ENCODE assay signal across 8 cellular contexts in the genomic region with DNA sequence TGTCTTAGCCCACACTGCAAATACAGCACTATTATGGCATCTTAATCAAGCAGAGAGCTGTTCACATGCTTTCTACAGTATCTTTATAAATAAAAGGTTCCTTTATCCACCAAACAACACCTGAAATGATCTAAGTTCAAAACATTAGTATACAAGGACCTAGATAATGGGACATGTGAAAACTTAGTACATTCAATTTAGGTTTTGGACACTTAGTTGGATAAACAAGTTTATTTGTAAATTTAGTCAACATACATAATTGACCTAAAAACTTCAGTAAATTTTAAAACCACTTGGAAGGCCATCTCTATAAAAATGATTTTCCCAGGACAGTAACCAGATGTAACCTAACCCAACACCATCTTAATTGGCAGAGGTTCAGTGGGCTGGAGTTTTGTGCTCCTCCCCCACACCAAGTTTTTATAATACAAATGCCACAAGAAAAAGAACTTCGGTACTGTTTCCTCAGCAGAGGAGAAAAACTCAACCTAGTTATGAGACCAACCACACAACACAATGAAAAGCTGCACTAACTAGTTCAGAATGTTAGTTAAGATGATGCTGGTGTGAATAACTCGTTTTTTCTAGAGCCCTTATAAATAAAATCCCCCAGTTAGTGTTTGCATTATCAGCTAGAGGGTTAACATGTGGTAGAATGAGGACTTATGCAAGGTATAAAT. TPM values are rescaled to one million over a fixed set of nuclear protein-coding genes. Genes with fewer than 3 reads are reported as not detected.
DNase-seq lines count a peak whose midpoint lies in the region; ATAC-seq and TF ChIP-seq lines count a peak whose summit lies in the region.

No MANE protein-coding gene starts in this region.

- peak overlapping the region; percentile 95 for H3K4me3 Mint-ChIP-seq in progenitor cell of endocrine pancreas (ENCODE audit: low read depth)

- H3K36me3 ChIP-seq in GM06990 (ENCODE audit: control insufficient read depth, insufficient read depth, low read length) (peaks cover 13% of the 10 kb centered on the region), fibroblast of lung (ENCODE audit: control insufficient read depth, insufficient read depth, low read length) (peaks cover 15% of the 10 kb centered on the region)

- no peaks in the 10 kb centered on the region for H3K9me3 Mint-ChIP-seq in progenitor cell of endocrine pancreas (ENCODE audit: low read depth)

- TF ChIP-seq CTCF in GM06990 (IDR thresholded peaks at IDR 0.05; ENCODE audit: insufficient read depth, low read length, poor library complexity, severe bottlenecking) = no peak
- TF ChIP-seq CTCF in fibroblast of lung (conservative IDR thresholded peaks at IDR 0.05 in 1 of 2, IDR thresholded peaks at IDR 0.05 in 1 of 2; ENCODE audit: low read depth in 1 of 2, low read length in 2 of 2) = no peak
- no peak for TF ChIP-seq CTCF in progenitor cell of endocrine pancreas (IDR thresholded peaks at IDR 0.05; ENCODE audit: unreplicated experiment)

- H3K27me3 ChIP-seq in GM06990 (replicated peaks; ENCODE audit: control insufficient read depth, insufficient read depth, low read length) (no peaks in the 10 kb centered on the region), fibroblast of lung (ENCODE audit: control insufficient read depth, insufficient read depth, low read length) (no peaks in the 10 kb centered on the region)

- H3K27ac ChIP-seq in fibroblast of lung (ENCODE audit: insufficient read depth, low read length) = no peak overlapping the region

- H3K4me3 ChIP-seq in GM06990 (replicated peaks; ENCODE audit: low read depth, low read length) (peak overlapping the region; percentile 88), fibroblast of lung (replicated peaks in 1 of 4; ENCODE audit: control extremely low read depth in 1 of 4, insufficient read depth in 1 of 4, low read depth in 3 of 4, low read length in 4 of 4) (peak overlapping the region; percentile 90 to 98 (median 91))

- peaks cover 3% of the 10 kb centered on the region for H3K4me1 ChIP-seq in fibroblast of lung (ENCODE audit: control insufficient read depth, extremely low read depth, insufficient read depth, low read length)

- H3K4me1 Mint-ChIP-seq in progenitor cell of endocrine pancreas (ENCODE audit: low read depth) = peaks cover 18% of the 10 kb centered on the region

- H3K27ac Mint-ChIP-seq in progenitor cell of endocrine pancreas = peak overlapping the region; percentile 77

- no peaks in the 10 kb centered on the region for H3K27me3 Mint-ChIP-seq in progenitor cell of endocrine pancreas

- no peak for ATAC-seq in SK-N-SH treated with all-trans-retinoic acid at 6 μM for 48 hours

- H3K9ac ChIP-seq in fibroblast of lung (ENCODE audit: insufficient read depth, low read length) = no peak overlapping the region

- H3K9me3 ChIP-seq in fibroblast of lung (ENCODE audit: control insufficient read depth, insufficient read depth, low read depth, low read length) = no peaks in the 10 kb centered on the region

- H2AFZ ChIP-seq in fibroblast of lung (ENCODE audit: low read length) = no peak overlapping the region

- peaks cover 23% of the 10 kb centered on the region for H3K79me2 ChIP-seq in fibroblast of lung (ENCODE audit: control insufficient read depth, insufficient read depth, low read length)

- H3K36me3 Mint-ChIP-seq in progenitor cell of endocrine pancreas (ENCODE audit: insufficient read depth) = peaks cover 26% of the 10 kb centered on the region

- peak overlapping the region; percentile 87 for H3K4me2 ChIP-seq in fibroblast of lung (ENCODE audit: extremely low read depth, insufficient read depth, low read length)

- peaks cover 8% of the 10 kb centered on the region for H4K20me1 ChIP-seq in fibroblast of lung (ENCODE audit: control insufficient read depth, extremely low read depth, insufficient read depth, low read length)

- DNase-seq in GM06990 (ENCODE audit: extremely low read depth, insufficient read length) (no peak), fibroblast of lung (ENCODE audit: low read depth in 2 of 2) (peak in 1 of 2 donors; percentile 51), progenitor cell of endocrine pancreas (ENCODE audit: low spot score, unreplicated experiment) (no peak), NCI-H526 treated with DMSO at 0.1 percent for 48 hours (lab: John Stamatoyannopoulos, UW) (no peak), AML-193 (lab: John Stamatoyannopoulos, UW) (no peak)
- DNase-seq in stimulated activated CD8-positive, alpha-beta memory T cell treated with anti-CD3 and anti-CD28 coated beads, Interleukin-4, amount 100 ng/mL, for 48 hours = no peak
- DNase-seq in NK-92 treated with Interleukin-12 subunit alpha and Interleukin-12 subunit beta, amount 100 ng/mL, for 24 hours (lab: John Stamatoyannopoulos, UW) = no peak

TF ChIP-seq in SK-N-SH treated with all-trans-retinoic acid at 6 μM for 48 hours, 23 proteins besides CTCF, POLR2A, EP300 and RAD21 (continues in another document):
- TF ChIP-seq ZC3H10 (CRISPR knock-in tag; IDR thresholded peaks at IDR 0.05) = no peak
- no peak; the same call in 1 of the 2 replicates for TF ChIP-seq TCF4 (CRISPR knock-in tag; IDR thresholded peaks at IDR 0.05; ENCODE audit: borderline replicate concordance)
- TF ChIP-seq ZFP3 (CRISPR knock-in tag; IDR thresholded peaks at IDR 0.05) = no peak
- TF ChIP-seq ARNTL (CRISPR knock-in tag; IDR thresholded peaks at IDR 0.05; ENCODE audit: borderline replicate concordance, low read depth) = no peak; the same call in 1 of the 2 replicates
- no peak for TF ChIP-seq ESRRG (CRISPR knock-in tag; IDR thresholded peaks at IDR 0.05)
- TF ChIP-seq, protein P1, sequence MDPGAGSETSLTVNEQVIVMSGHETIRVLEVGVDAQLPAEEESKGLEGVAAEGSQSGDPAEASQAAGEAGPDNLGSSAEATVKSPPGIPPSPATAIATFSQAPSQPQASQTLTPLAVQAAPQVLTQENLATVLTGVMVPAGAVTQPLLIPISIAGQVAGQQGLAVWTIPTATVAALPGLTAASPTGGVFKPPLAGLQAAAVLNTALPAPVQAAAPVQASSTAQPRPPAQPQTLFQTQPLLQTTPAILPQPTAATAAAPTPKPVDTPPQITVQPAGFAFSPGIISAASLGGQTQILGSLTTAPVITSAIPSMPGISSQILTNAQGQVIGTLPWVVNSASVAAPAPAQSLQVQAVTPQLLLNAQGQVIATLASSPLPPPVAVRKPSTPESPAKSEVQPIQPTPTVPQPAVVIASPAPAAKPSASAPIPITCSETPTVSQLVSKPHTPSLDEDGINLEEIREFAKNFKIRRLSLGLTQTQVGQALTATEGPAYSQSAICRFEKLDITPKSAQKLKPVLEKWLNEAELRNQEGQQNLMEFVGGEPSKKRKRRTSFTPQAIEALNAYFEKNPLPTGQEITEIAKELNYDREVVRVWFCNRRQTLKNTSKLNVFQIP (CRISPR knock-in tag; IDR thresholded peaks at IDR 0.05; ENCODE audit: borderline replicate concordance, low read depth) = peak; percentile 65; the same call in 1 of the 2 replicates
- peak; percentile 10; the same call in 1 of the 2 replicates for TF ChIP-seq TOX (CRISPR knock-in tag; IDR thresholded peaks at IDR 0.05; ENCODE audit: borderline replicate concordance)
- no peak for TF ChIP-seq BACH2 (CRISPR knock-in tag; IDR thresholded peaks at IDR 0.05; ENCODE audit: borderline replicate concordance)
- TF ChIP-seq PPARA (CRISPR knock-in tag; IDR thresholded peaks at IDR 0.05; ENCODE audit: borderline replicate concordance) = no peak
- TF ChIP-seq SNAI2 (CRISPR knock-in tag; IDR thresholded peaks at IDR 0.05) = no peak
- TF ChIP-seq, protein P2, sequence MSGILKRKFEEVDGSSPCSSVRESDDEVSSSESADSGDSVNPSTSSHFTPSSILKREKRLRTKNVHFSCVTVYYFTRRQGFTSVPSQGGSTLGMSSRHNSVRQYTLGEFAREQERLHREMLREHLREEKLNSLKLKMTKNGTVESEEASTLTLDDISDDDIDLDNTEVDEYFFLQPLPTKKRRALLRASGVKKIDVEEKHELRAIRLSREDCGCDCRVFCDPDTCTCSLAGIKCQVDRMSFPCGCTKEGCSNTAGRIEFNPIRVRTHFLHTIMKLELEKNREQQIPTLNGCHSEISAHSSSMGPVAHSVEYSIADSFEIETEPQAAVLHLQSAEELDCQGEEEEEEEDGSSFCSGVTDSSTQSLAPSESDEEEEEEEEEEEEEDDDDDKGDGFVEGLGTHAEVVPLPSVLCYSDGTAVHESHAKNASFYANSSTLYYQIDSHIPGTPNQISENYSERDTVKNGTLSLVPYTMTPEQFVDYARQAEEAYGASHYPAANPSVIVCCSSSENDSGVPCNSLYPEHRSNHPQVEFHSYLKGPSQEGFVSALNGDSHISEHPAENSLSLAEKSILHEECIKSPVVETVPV (CRISPR knock-in tag; IDR thresholded peaks at IDR 0.05) = peak; percentile 65
- no peak for TF ChIP-seq CSDC2 (CRISPR knock-in tag; IDR thresholded peaks at IDR 0.05)
- no peak for TF ChIP-seq ZNF565 (CRISPR knock-in tag; conservative IDR thresholded peaks at IDR 0.05; ENCODE audit: low read depth)
- no peak for TF ChIP-seq ZNF70 (CRISPR knock-in tag; IDR thresholded peaks at IDR 0.05)
- TF ChIP-seq, protein P3, sequence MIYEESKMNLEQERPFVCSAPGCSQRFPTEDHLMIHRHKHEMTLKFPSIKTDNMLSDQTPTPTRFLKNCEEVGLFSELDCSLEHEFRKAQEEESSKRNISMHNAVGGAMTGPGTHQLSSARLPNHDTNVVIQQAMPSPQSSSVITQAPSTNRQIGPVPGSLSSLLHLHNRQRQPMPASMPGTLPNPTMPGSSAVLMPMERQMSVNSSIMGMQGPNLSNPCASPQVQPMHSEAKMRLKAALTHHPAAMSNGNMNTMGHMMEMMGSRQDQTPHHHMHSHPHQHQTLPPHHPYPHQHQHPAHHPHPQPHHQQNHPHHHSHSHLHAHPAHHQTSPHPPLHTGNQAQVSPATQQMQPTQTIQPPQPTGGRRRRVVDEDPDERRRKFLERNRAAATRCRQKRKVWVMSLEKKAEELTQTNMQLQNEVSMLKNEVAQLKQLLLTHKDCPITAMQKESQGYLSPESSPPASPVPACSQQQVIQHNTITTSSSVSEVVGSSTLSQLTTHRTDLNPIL (CRISPR knock-in tag; IDR thresholded peaks at IDR 0.05; ENCODE audit: low read depth) = peak; percentile 54
- TF ChIP-seq ZFP30 (CRISPR knock-in tag; IDR thresholded peaks at IDR 0.05) = no peak; the same call in none of the 2 replicates

RNA-seq across cellular contexts. Expression of gene UNK, which starts 7.2 kb away (rescaled TPM):
- total RNA-seq in fibroblast of lung = 11.3 and 15.0 TPM in 2 replicates
- polyA plus RNA-seq in fibroblast of lung = 15.2 and 18.0 TPM in 2 replicates
- polyA plus RNA-seq in fibroblast of lung (2012) = 12.3 and 14.8 TPM in 2 replicates
- polyA minus RNA-seq in fibroblast of lung (ENCODE audit: low replicate concordance) = 7.0 and 10.9 TPM in 2 replicates
- 70.0 and 72.8 TPM in 2 replicates for total RNA-seq in progenitor cell of endocrine pancreas

RNA-seq across cellular contexts. Expression of gene GALK1, which starts 12.4 kb away (rescaled TPM):
- 36.7 and 62.8 TPM in 2 replicates for total RNA-seq in fibroblast of lung
- polyA plus RNA-seq in fibroblast of lung = 8.6 and 10.2 TPM in 2 replicates
- 27.6 and 29.4 TPM in 2 replicates for polyA plus RNA-seq in fibroblast of lung (2012)
- 8.6 and 15.0 TPM in 2 replicates for polyA minus RNA-seq in fibroblast of lung (ENCODE audit: low replicate concordance)
- total RNA-seq in progenitor cell of endocrine pancreas = 11.2 and 12.7 TPM in 2 replicates

RNA-seq across cellular contexts. Expression of gene ITGB4, which starts 56.1 kb away (rescaled TPM):
- total RNA-seq in fibroblast of lung (0.17 and 0.26 TPM in 2 replicates), progenitor cell of endocrine pancreas (9.7 and 14.8 TPM in 2 replicates)
- 0.17 and 0.58 TPM in 2 replicates for polyA plus RNA-seq in fibroblast of lung
- 1.2 and 1.4 TPM in 2 replicates for polyA plus RNA-seq in fibroblast of lung (2012)
- polyA minus RNA-seq in fibroblast of lung (ENCODE audit: low replicate concordance) = 0.08 and 0.11 TPM in 2 replicates
